8 cellular contexts compared by ENCODE assay signal in the genomic region with DNA sequence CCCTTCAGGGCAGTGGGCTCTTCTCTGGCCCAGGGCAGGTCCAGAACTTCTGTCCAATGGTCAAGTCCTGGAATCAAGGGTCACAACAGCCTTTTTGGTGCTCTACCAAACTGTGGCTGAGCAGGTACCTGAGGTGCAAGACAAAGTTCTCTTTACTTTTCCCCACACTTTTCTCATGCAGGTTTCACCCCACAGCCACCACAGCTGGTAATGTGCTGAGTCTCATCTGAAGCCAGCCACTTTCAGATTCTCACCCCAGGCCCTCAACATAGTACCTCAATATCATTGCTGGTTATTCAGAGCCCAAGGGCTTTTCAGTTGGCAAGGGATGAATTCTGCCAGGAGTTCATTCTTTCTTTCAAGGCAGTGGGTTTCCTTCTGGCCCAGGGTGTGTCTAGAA.
"Had no signal": no experiment of that assay in that cellular context is flagged by ENCODE, and none has a peak within 500 bp of the region (broad histone marks: within the 10 kb centered on the region; RNA-seq: fewer than 3 reads in every experiment).

No MANE protein-coding gene starts in this region.

- H3K9ac ChIP-seq: KMS-11 had no signal

- H3K4me3 ChIP-seq: K562 had no signal

- FAIRE-seq: HepG2, HTR-8/SVneo, K562 had no signal

- DNase-seq: IMR-90, KBM-7, KG1 had no signal

- H3K27ac ChIP-seq: HL-60, KMS-11 had no signal

- H3K4me2 ChIP-seq: KMS-11 had no signal

- ATAC-seq: HepG2, K562 had no signal
